Comparison of ENCODE assay signal across 23 cellular contexts in genomic region chr3:33775363-33775762, GRCh38. TPM values are rescaled to one million over a fixed set of nuclear protein-coding genes. Genes with fewer than 3 reads are reported as not detected.
DNase-seq lines count a peak whose midpoint lies in the region; ATAC-seq and TF ChIP-seq lines count a peak whose summit lies in the region.
"Had no signal": no experiment of that assay in that cellular context is flagged by ENCODE, and none has a peak within 500 bp of the region (broad histone marks: within the 10 kb centered on the region; RNA-seq: fewer than 3 reads in every experiment).

No MANE protein-coding gene starts in this region.

- peaks cover 35% of the 10 kb centered on the region for H3K4me1 Mint-ChIP-seq in HFFc6 (ENCODE audit: low read depth)
- H3K4me1 Mint-ChIP-seq in activated T-cell treated with anti-CD3 and anti-CD28 coated beads, Interleukin-2, amount 50 U/mL, for 72 hours (ENCODE audit: low read depth) = no peaks in the 10 kb centered on the region

- no peaks in the 10 kb centered on the region for H3K36me3 Mint-ChIP-seq in HFFc6 (ENCODE audit: low read depth)
- no peaks in the 10 kb centered on the region for H3K36me3 Mint-ChIP-seq in activated T-cell treated with anti-CD3 and anti-CD28 coated beads, Interleukin-2, amount 50 U/mL, for 72 hours (ENCODE audit: insufficient read depth in 2 of 2)

- intact Hi-C loops in left ventricle myocardium superior (cut with micrococcal nuclease) = no loop called here

- no peaks in the 10 kb centered on the region for H3K27me3 ChIP-seq in RWPE2 (ENCODE audit: insufficient read depth, poor library complexity, severe bottlenecking)
- H3K27me3 ChIP-seq: SJCRH30 had no signal

- H3K4me3 ChIP-seq in RWPE2 (ENCODE audit: severe bottlenecking) = no peak overlapping the region
- no peak overlapping the region for H3K4me3 ChIP-seq in epithelial cell of esophagus (ENCODE audit: low read length)
- H3K4me3 ChIP-seq: GM12878, SJCRH30 had no signal

- H3K4me1 ChIP-seq in RWPE2 (ENCODE audit: insufficient read depth, poor library complexity, severe bottlenecking) = no peaks in the 10 kb centered on the region
- H3K4me1 ChIP-seq: SJCRH30 had no signal

- peaks cover 1% of the 10 kb centered on the region for H3K9me3 ChIP-seq in RWPE2 (ENCODE audit: severe bottlenecking)
- H3K9me3 ChIP-seq: SJCRH30 had no signal

- TF ChIP-seq CTCF in HFFc6 (IDR thresholded peaks at IDR 0.05) (no peak), RWPE2 (IDR thresholded peaks at IDR 0.05; ENCODE audit: poor library complexity, severe bottlenecking) (no peak), epithelial cell of esophagus (IDR thresholded peaks at IDR 0.05; ENCODE audit: insufficient read depth, low read depth, low read length, missing control alignments) (no peak)

- no peaks in the 10 kb centered on the region for H3K36me3 ChIP-seq in RWPE2 (ENCODE audit: low read depth)
- H3K36me3 ChIP-seq: SJCRH30 had no signal

- DNase-seq in HFFc6 = peak; percentile 69
- no peak for DNase-seq in RWPE2 (ENCODE audit: low spot score)
- DNase-seq in epithelial cell of esophagus (ENCODE audit: low read depth) = peak; percentile 46
- DNase-seq in left ventricle myocardium superior = no peak
- no peak for DNase-seq in activated T-cell treated with anti-CD3 and anti-CD28 coated beads, Interleukin-2, amount 50 U/mL, for 72 hours
- DNase-seq: ACHN, AML-193, DMS79 treated with DMSO at 0.1 percent for 48 hours, GF-D8, GOT3, KBM-7, NCI-H1417, NCI-H187, NCI-H2107, NCI-H510A treated with DMSO at 0.1 percent for 48 hours, NCI-H774, SJCRH30, SW 1271 had no signal

- peak overlapping the region; percentile 89 for H3K27ac Mint-ChIP-seq in HFFc6
- H3K27ac Mint-ChIP-seq in activated T-cell treated with anti-CD3 and anti-CD28 coated beads, Interleukin-2, amount 50 U/mL, for 72 hours = no peak overlapping the region

- no peaks in the 10 kb centered on the region for H3K9me3 Mint-ChIP-seq in HFFc6
- no peaks in the 10 kb centered on the region for H3K9me3 Mint-ChIP-seq in activated T-cell treated with anti-CD3 and anti-CD28 coated beads, Interleukin-2, amount 50 U/mL, for 72 hours

- H3K27ac ChIP-seq in RWPE2 (ENCODE audit: poor library complexity, severe bottlenecking) = peak overlapping the region; percentile 33
- H3K27ac ChIP-seq: C4-2B, SJCRH30 had no signal

- H3K27me3 Mint-ChIP-seq in HFFc6 (ENCODE audit: insufficient read depth) = no peaks in the 10 kb centered on the region
- H3K27me3 Mint-ChIP-seq in activated T-cell treated with anti-CD3 and anti-CD28 coated beads, Interleukin-2, amount 50 U/mL, for 72 hours (ENCODE audit: low read depth) = no peaks in the 10 kb centered on the region

- peak; percentile 70 for ATAC-seq in RWPE2 (ENCODE audit: low read depth)
- no peak for ATAC-seq in left ventricle myocardium superior
- ATAC-seq in activated T-cell treated with anti-CD3 and anti-CD28 coated beads, Interleukin-2, amount 50 U/mL, for 72 hours (replicated peaks in 1 of 2) = no peak
- ATAC-seq in GM21526 (IDR thresholded peaks at IDR 0.05; ENCODE audit: low FRiP score, unreplicated experiment) = no peak
- no peak for ATAC-seq in GM21737 (IDR thresholded peaks at IDR 0.05; ENCODE audit: unreplicated experiment)
- ATAC-seq: GM12878, HCT116 had no signal

- H3K4me3 Mint-ChIP-seq in HFFc6 = no peak overlapping the region
- H3K4me3 Mint-ChIP-seq in activated T-cell treated with anti-CD3 and anti-CD28 coated beads, Interleukin-2, amount 50 U/mL, for 72 hours = no peak overlapping the region

RNA-seq across cellular contexts. Expression of gene PDCD6IP, which starts 23.1 kb away (rescaled TPM):
- total RNA-seq in HFFc6 (2021; fragmentation: NEBNext Ultra II Directional; extraction: Animal tissue kit (Norgen Biotek cat#: 25700)) = 100 to 1,000 TPM; 229 to 251 (median 239) TPM
- total RNA-seq in left ventricle myocardium superior = 133 TPM
- 100 to 1,000 TPM; 166 to 185 TPM for total RNA-seq in activated T-cell treated with anti-CD3 and anti-CD28 coated beads, Interleukin-2, amount 50 U/mL, for 72 hours

RNA-seq across cellular contexts. Expression of gene CLASP2, which starts 57.3 kb away (rescaled TPM):
- total RNA-seq in HFFc6 (2021; fragmentation: NEBNext Ultra II Directional; extraction: Animal tissue kit (Norgen Biotek cat#: 25700)) = 10 to 100 TPM; 32.8 to 37.6 (median 34.8) TPM
- total RNA-seq in left ventricle myocardium superior = 88.1 TPM
- 10 to 100 TPM; 58.5 to 68.5 TPM for total RNA-seq in activated T-cell treated with anti-CD3 and anti-CD28 coated beads, Interleukin-2, amount 50 U/mL, for 72 hours

Comparison
In these comparisons a context has a peak if more than half of its experiments do, and no peak if none do; other contexts are left out.
1. DNase-seq: peak in HFFc6 (single experiment) and epithelial cell of esophagus (single experiment); none in RWPE2 (single experiment), left ventricle myocardium superior (single experiment) and activated T-cell treated with anti-CD3 and anti-CD28 coated beads, Interleukin-2, amount 50 U/mL, for 72 hours (0 of 2).